In the genomic region with DNA sequence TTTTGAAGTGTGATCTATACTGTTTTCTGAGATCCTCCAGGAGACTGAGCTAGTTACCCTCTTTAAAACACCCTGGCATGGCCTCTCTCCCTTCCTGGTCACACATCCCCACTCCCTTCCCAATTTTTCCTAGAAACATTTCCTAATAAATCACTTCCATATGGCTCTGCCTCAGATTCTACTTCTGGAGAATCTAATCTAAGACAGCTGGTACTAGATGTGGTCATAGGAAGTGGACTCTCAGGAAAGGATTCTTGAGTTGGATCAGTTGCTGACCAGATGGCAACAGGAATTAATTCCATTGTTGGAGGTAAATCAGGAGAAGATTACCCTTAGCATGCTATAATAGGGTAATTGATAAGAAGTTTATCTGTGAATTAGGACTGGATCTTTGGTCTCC, we compare ENCODE assay signal across 15 cellular contexts.
DNase-seq lines count a peak whose midpoint lies in the region; ATAC-seq, FAIRE-seq and TF ChIP-seq lines count a peak whose summit lies in the region.
"Had no signal": no experiment of that assay in that cellular context is flagged by ENCODE, and none has a peak within 500 bp of the region (broad histone marks: within the 10 kb centered on the region; RNA-seq: fewer than 3 reads in every experiment).

No MANE protein-coding gene starts in this region.

- H3K79me1 ChIP-seq in neuronal stem cell (ENCODE audit: low read depth, low read length), result no peaks in the 10 kb centered on the region

- H2BK12ac ChIP-seq in neuronal stem cell (ENCODE audit: low read length), result no peak overlapping the region

- H4K91ac ChIP-seq in neuronal stem cell (ENCODE audit: low read depth, low read length, poor library complexity), result no peak overlapping the region

- no peak overlapping the region for H3K9ac ChIP-seq in neuronal stem cell (ENCODE audit: low read depth, low read length, poor library complexity)
- H3K9ac ChIP-seq: BLaER1 treated with 17β-estradiol and CSF1 and Interleukin-3, amounts not matched to agents 10 nM and 100 nM had no signal

- no peak overlapping the region for H2AK5ac ChIP-seq in neuronal stem cell (ENCODE audit: low read depth, low read length)

- ATAC-seq in HG02610 (IDR thresholded peaks at IDR 0.05; ENCODE audit: unreplicated experiment), result no peak
- no peak for ATAC-seq in activated CD4-positive, CD25-positive, alpha-beta regulatory T cell treated with anti-CD3 and anti-CD28 coated beads, Interleukin-2, amount 50 U/mL, for 24 hours
- ATAC-seq: SK-N-SH treated with all-trans-retinoic acid at 6 μM for 48 hours had no signal

- no peaks in the 10 kb centered on the region for H3K27me3 ChIP-seq in neuronal stem cell (ENCODE audit: control insufficient read depth in 3 of 3, insufficient read depth in 3 of 3, low read depth in 1 of 3, low read length in 3 of 3)
- H3K27me3 ChIP-seq: BLaER1 treated with 17β-estradiol and CSF1 and Interleukin-3, amounts not matched to agents 10 nM and 100 nM had no signal

- H3K4me2 ChIP-seq in neuronal stem cell (ENCODE audit: insufficient read depth, low read length, poor library complexity, severe bottlenecking), result no peak overlapping the region
- H3K4me2 ChIP-seq: BLaER1 treated with 17β-estradiol and CSF1 and Interleukin-3, amounts not matched to agents 10 nM and 100 nM had no signal

- no peak overlapping the region for H2BK5ac ChIP-seq in neuronal stem cell (ENCODE audit: low read length)

- DNase-seq in D721Med (ENCODE audit: insufficient read length, low spot score) (peak; percentile 17), NCI-H524 (lab: John Stamatoyannopoulos, UW) (peak; percentile 63 to 88), epidermal melanocyte (ENCODE audit: insufficient read length, low spot score) (peak; percentile 50), neuronal stem cell (ENCODE audit: low spot score) (no peak), ureter (ENCODE audit: low spot score) (no peak), DMS53 (lab: John Stamatoyannopoulos, UW) (no peak)
- DNase-seq: ACHN, NCI-H187 treated with DMSO at 0.1 percent for 48 hours, NCI-H748 treated with DMSO at 0.1 percent for 48 hours had no signal

- FAIRE-seq in D721Med (lab: Jason Lieb, UNC), result peak; percentile 85
- FAIRE-seq: H54, HTR-8/SVneo had no signal

- H3K23ac ChIP-seq in neuronal stem cell (ENCODE audit: low read depth, low read length, poor library complexity), result no peak overlapping the region

- no peak overlapping the region for H3K27ac ChIP-seq in neuronal stem cell (replicated peaks; ENCODE audit: low read length)
- H3K27ac ChIP-seq: BLaER1 treated with 17β-estradiol and CSF1 and Interleukin-3, amounts not matched to agents 10 nM and 100 nM had no signal

- H3K4me1 ChIP-seq in neuronal stem cell (ENCODE audit: control insufficient read depth in 2 of 2, insufficient read depth in 1 of 2, low read depth in 1 of 2, low read length in 2 of 2), result no peaks in the 10 kb centered on the region

- no peaks in the 10 kb centered on the region for H3K9me3 ChIP-seq in neuronal stem cell (replicated peaks in 1 of 2; ENCODE audit: control insufficient read depth in 2 of 2, insufficient read depth in 1 of 2, low read depth in 1 of 2, low read length in 2 of 2)

- H3K4me3 ChIP-seq in neuronal stem cell (ENCODE audit: low read length in 2 of 2), result no peak overlapping the region
- H3K4me3 ChIP-seq: BLaER1 treated with 17β-estradiol and CSF1 and Interleukin-3, amounts not matched to agents 10 nM and 100 nM had no signal

- TF ChIP-seq CTCF in D721Med (IDR thresholded peaks at IDR 0.05; ENCODE audit: insufficient read depth, missing control alignments), result no peak

- H3K18ac ChIP-seq in neuronal stem cell (ENCODE audit: low read length), result no peak overlapping the region

- H3K36me3 ChIP-seq in neuronal stem cell (replicated peaks in 1 of 2; ENCODE audit: control insufficient read depth in 2 of 2, insufficient read depth in 2 of 2, low read length in 2 of 2), result no peaks in the 10 kb centered on the region
- H3K36me3 ChIP-seq: BLaER1 treated with 17β-estradiol and CSF1 and Interleukin-3, amounts not matched to agents 10 nM and 100 nM had no signal

- H3K4ac ChIP-seq in neuronal stem cell (ENCODE audit: low read length), result no peak overlapping the region

- no peak overlapping the region for H2BK15ac ChIP-seq in neuronal stem cell (ENCODE audit: low read length)

- peak overlapping the region; percentile 19 for H4K8ac ChIP-seq in neuronal stem cell (ENCODE audit: low read depth, low read length)

- H3K14ac ChIP-seq in neuronal stem cell (ENCODE audit: low read length), result no peak overlapping the region

- H2AFZ ChIP-seq in neuronal stem cell (ENCODE audit: low read length), result no peak overlapping the region

- H2BK120ac ChIP-seq in neuronal stem cell (ENCODE audit: low read depth, low read length), result no peak overlapping the region

Comparison
In these comparisons a context has a peak if more than half of its experiments do, and no peak if none do; other contexts are left out.
1. DNase-seq: peak in D721Med (single experiment), NCI-H524 (2 of 2) and epidermal melanocyte (single experiment); none in neuronal stem cell (single experiment), ureter (single experiment) and DMS53 (single experiment).